ENCODE assay signal across 12 cellular contexts in the genomic region with DNA sequence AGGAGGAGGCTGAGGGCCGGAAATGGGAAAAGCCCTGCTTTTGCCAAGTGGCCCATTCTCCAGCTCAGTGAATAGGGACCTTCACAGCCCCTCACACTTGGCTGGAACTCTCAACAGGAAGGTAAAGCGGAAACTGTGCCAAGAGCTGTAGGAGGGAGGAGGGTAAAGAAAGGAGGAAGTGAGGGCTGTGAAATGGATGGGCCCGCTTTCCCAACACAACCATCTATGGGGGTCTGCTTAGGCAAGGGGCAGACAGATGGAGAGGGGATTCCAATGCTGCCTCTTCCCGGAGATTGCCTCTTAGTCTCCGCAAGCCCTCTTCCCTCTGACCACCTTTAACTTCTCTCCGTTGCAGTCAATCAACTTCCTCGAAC. TPM values are rescaled to one million over a fixed set of nuclear protein-coding genes. Genes with fewer than 3 reads are reported as not detected.
A peak's percentile ranks its signal among the peaks of the same experiment; 100 is the strongest.
DNase-seq lines count a peak whose midpoint lies in the region; ATAC-seq and TF ChIP-seq lines count a peak whose summit lies in the region.
"Had no signal": no experiment of that assay in that cellular context is flagged by ENCODE, and none has a peak within 500 bp of the region (broad histone marks: within the 10 kb centered on the region; RNA-seq: fewer than 3 reads in every experiment).

No MANE protein-coding gene starts in this region.

- H3K27me3 ChIP-seq in ACC112 (ENCODE audit: insufficient read depth, low read length): no peaks in the 10 kb centered on the region
- peaks cover 17% of the 10 kb centered on the region for H3K27me3 ChIP-seq in endodermal cell (ENCODE audit: control insufficient read depth, insufficient read depth, low read length, poor library complexity, severe bottlenecking)
- H3K27me3 ChIP-seq in parathyroid adenoma (ENCODE audit: control insufficient read depth, insufficient read depth, low read length): no peaks in the 10 kb centered on the region

- H3K4me1 ChIP-seq in ACC112 (ENCODE audit: control insufficient read depth, insufficient read depth, low read length, unreplicated experiment) (peaks cover 56% of the 10 kb centered on the region), endodermal cell (ENCODE audit: control insufficient read depth, insufficient read depth, low read length) (peaks cover 10% of the 10 kb centered on the region), parathyroid adenoma (no peaks in the 10 kb centered on the region)

- no peak overlapping the region for H3K4me3 Mint-ChIP-seq in endodermal cell
- H3K4me3 Mint-ChIP-seq: natural killer cell treated with Interleukin-12 subunit alpha and Interleukin-12 subunit beta and Interleukin-15 and Interleukin-18, amount 100 ng/mL, for 72 hours; stimulated activated naive CD8-positive, alpha-beta T cell treated with anti-CD3 and anti-CD28 coated beads, Interleukin-15, amount 100 ng/mL, for 72 hours had no signal

- H3K9me3 ChIP-seq in endodermal cell (ENCODE audit: control insufficient read depth, low read length) (no peaks in the 10 kb centered on the region), parathyroid adenoma (ENCODE audit: control insufficient read depth, low read length) (no peaks in the 10 kb centered on the region)

- no peaks in the 10 kb centered on the region for H3K36me3 ChIP-seq in ACC112 (ENCODE audit: insufficient read depth, low read length)
- H3K36me3 ChIP-seq in endodermal cell (ENCODE audit: control insufficient read depth, insufficient read depth, low read length): no peaks in the 10 kb centered on the region
- no peaks in the 10 kb centered on the region for H3K36me3 ChIP-seq in parathyroid adenoma (ENCODE audit: control insufficient read depth, insufficient read depth, low read length)

- H2AFZ ChIP-seq in ACC112 (ENCODE audit: low read length, unreplicated experiment) (no peak overlapping the region), parathyroid adenoma (no peak overlapping the region)

- H3K27ac ChIP-seq in ACC112 (ENCODE audit: low read depth, low read length): peak overlapping the region; percentile 92
- H3K27ac ChIP-seq in endodermal cell (ENCODE audit: low read depth, low read length): peak overlapping the region; percentile 45
- peak overlapping the region; percentile 65 for H3K27ac ChIP-seq in parathyroid adenoma

- H3K9ac ChIP-seq in endodermal cell (ENCODE audit: extremely low read depth, low read length, poor library complexity, severe bottlenecking) (no peak overlapping the region), parathyroid adenoma (no peak overlapping the region)

- DNase-seq in NOMO-1 treated with dmso at 0.1 percent for 144 hours (lab: John Stamatoyannopoulos, UW; ENCODE audit: unreplicated experiment): peak; percentile 30
- DNase-seq in endodermal cell: no peak
- DNase-seq in NCI-H2227 (lab: John Stamatoyannopoulos, UW; ENCODE audit: unreplicated experiment): no peak
- DNase-seq: activated CD8-positive, alpha-beta memory T cell treated with anti-CD3 and anti-CD28 coated beads, Interleukin-2, amount 50 U/mL, for 4 hours; NCI-H1436 treated with DMSO at 0.1 percent for 48 hours; stimulated activated naive CD8-positive, alpha-beta T cell treated with anti-CD3 and anti-CD28 coated beads, Interleukin-15, amount 100 ng/mL, for 72 hours had no signal

- 92 to 96% methylated on average over 5 to 7 of the region's 7 CpGs for WGBS in endodermal cell (ENCODE audit: insufficient coverage in 1 of 2, insufficient read length in 1 of 2), 2 experiments

- H3K79me2 ChIP-seq in ACC112 (ENCODE audit: control insufficient read depth, insufficient read depth, low read length, unreplicated experiment): peaks cover 30% of the 10 kb centered on the region
- H3K79me2 ChIP-seq in parathyroid adenoma: no peaks in the 10 kb centered on the region

- no peak overlapping the region for H3K4me2 ChIP-seq in parathyroid adenoma (ENCODE audit: low read length)

- H3K9me3 Mint-ChIP-seq in endodermal cell: no peaks in the 10 kb centered on the region
- H3K9me3 Mint-ChIP-seq: natural killer cell treated with Interleukin-12 subunit alpha and Interleukin-12 subunit beta and Interleukin-15 and Interleukin-18, amount 100 ng/mL, for 72 hours; stimulated activated naive CD8-positive, alpha-beta T cell treated with anti-CD3 and anti-CD28 coated beads, Interleukin-15, amount 100 ng/mL, for 72 hours had no signal

- ATAC-seq in GM21529 (IDR thresholded peaks at IDR 0.05; ENCODE audit: unreplicated experiment): no peak
- no peak for ATAC-seq in GM19324 (IDR thresholded peaks at IDR 0.05; ENCODE audit: low FRiP score, unreplicated experiment)
- no peak for ATAC-seq in HG02588 (IDR thresholded peaks at IDR 0.05; ENCODE audit: unreplicated experiment)
- ATAC-seq: natural killer cell treated with Interleukin-12 subunit alpha and Interleukin-12 subunit beta and Interleukin-15 and Interleukin-18, amount 100 ng/mL, for 72 hours; stimulated activated naive CD8-positive, alpha-beta T cell treated with anti-CD3 and anti-CD28 coated beads, Interleukin-15, amount 100 ng/mL, for 72 hours had no signal

- H3K4me3 ChIP-seq in ACC112 (ENCODE audit: low read depth, low read length) (no peak overlapping the region; the same call in 1 of the 2 replicates), endodermal cell (ENCODE audit: low read length) (no peak overlapping the region), parathyroid adenoma (ENCODE audit: low read depth, low read length) (no peak overlapping the region)

- H3K27me3 Mint-ChIP-seq in endodermal cell (ENCODE audit: insufficient read depth): peaks cover 3% of the 10 kb centered on the region
- H3K27me3 Mint-ChIP-seq: stimulated activated naive CD8-positive, alpha-beta T cell treated with anti-CD3 and anti-CD28 coated beads, Interleukin-15, amount 100 ng/mL, for 72 hours had no signal

- TF ChIP-seq CTCF in endodermal cell (conservative IDR thresholded peaks at IDR 0.05) (no peak), parathyroid adenoma (IDR thresholded peaks at IDR 0.05) (no peak)

- H3K27ac Mint-ChIP-seq in endodermal cell: no peak overlapping the region
- H3K27ac Mint-ChIP-seq: natural killer cell treated with Interleukin-12 subunit alpha and Interleukin-12 subunit beta and Interleukin-15 and Interleukin-18, amount 100 ng/mL, for 72 hours had no signal

- no peaks in the 10 kb centered on the region for H3K36me3 Mint-ChIP-seq in endodermal cell (ENCODE audit: low read depth)
- H3K36me3 Mint-ChIP-seq: natural killer cell treated with Interleukin-12 subunit alpha and Interleukin-12 subunit beta and Interleukin-15 and Interleukin-18, amount 100 ng/mL, for 72 hours had no signal

- H3K4me1 Mint-ChIP-seq in endodermal cell: peaks cover 9% of the 10 kb centered on the region

RNA-seq across cellular contexts. Expression of a gene that starts 5.2 kb away (rescaled TPM):
- total RNA-seq in endodermal cell: 1 to 10 TPM; 1.4 to 1.9 TPM
- 3.3 TPM for polyA plus RNA-seq in endodermal cell (2013, experiment 1 of 2)
- 3.4 TPM for polyA plus RNA-seq in endodermal cell (2013, experiment 2 of 2)

RNA-seq across cellular contexts. Expression of a gene that starts 21.7 kb away (rescaled TPM):
- total RNA-seq in endodermal cell: 10 to 100 TPM; 19.4 to 19.8 TPM
- 18.2 TPM for polyA plus RNA-seq in endodermal cell (2013, experiment 1 of 2)
- polyA plus RNA-seq in endodermal cell (2013, experiment 2 of 2): 16.6 TPM
